Comparison of ENCODE assay signal across 9 cellular contexts in the genomic region with DNA sequence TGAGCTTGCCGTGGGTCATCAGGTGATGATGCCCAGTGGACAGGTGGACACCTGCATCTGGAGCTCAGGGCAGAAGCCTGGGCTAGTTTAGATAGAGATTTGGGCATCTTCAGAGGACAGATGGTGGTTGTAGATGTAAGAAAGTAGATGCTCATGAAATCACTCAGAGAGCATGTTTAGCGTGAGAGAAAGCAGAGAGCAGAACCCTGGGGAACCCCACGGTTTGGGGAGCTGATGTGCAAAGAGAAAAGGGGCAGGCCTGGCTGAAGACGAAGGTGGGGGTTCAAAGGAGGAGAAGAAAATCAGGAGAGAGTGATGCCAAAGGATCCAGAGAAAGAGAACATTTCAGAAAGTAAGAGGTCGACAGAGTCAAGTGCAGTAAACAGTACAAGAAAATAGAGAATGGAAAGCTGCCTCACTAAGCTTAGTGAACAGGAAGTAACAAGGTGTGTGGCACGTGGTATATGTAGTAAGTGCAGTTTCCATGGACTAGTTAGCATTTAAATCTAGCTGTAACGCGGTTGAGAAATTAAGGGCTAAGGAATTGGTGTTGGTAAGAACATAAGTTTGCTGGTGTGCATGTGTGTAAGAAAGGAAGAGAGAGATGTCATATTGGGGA.
DNase-seq lines count a peak whose midpoint lies in the region; ATAC-seq lines count a peak whose summit lies in the region.
"Had no signal": no experiment of that assay in that cellular context is flagged by ENCODE, and none has a peak within 500 bp of the region (broad histone marks: within the 10 kb centered on the region; RNA-seq: fewer than 3 reads in every experiment).

No MANE protein-coding gene starts in this region.

- H3K27ac Mint-ChIP-seq in T-helper 2 cell treated with Interferon-gamma antibody and Interleukin-4, amounts not matched to agents 5 μg/mL and 100 μg/mL, for 36 hours = peak overlapping the region; percentile 56

- peak; percentile 83 for DNase-seq in activated effector memory CD4-positive, alpha-beta T cell treated with anti-CD3 and anti-CD28 coated beads, Interleukin-2, amount 50 U/mL, for 16 hours
- no peak for DNase-seq in activated effector memory CD4-positive, alpha-beta T cell treated with Interleukin-2 at 50 U/mL for 16 hours
- DNase-seq in T-helper 2 cell treated with Interferon-gamma antibody and Interleukin-4, amounts not matched to agents 5 μg/mL and 100 μg/mL, for 36 hours (ENCODE audit: low spot score) = no peak
- peak; percentile 34 for DNase-seq in stimulated activated CD4-positive, alpha-beta T cell treated with anti-CD3 and anti-CD28 coated beads, Interleukin-4, amount 100 ng/mL, for 1 hour
- no peak for DNase-seq in NCI-H2029 (lab: John Stamatoyannopoulos, UW)
- no peak for DNase-seq in NCI-H2081 (lab: John Stamatoyannopoulos, UW)
- DNase-seq: right lobe of liver had no signal

- peak; percentile 54 for ATAC-seq in HG02759 (IDR thresholded peaks at IDR 0.05; ENCODE audit: unreplicated experiment)
- no peak for ATAC-seq in GM18870 (IDR thresholded peaks at IDR 0.05; ENCODE audit: unreplicated experiment)

- no peaks in the 10 kb centered on the region for H3K9me3 Mint-ChIP-seq in T-helper 2 cell treated with Interferon-gamma antibody and Interleukin-4, amounts not matched to agents 5 μg/mL and 100 μg/mL, for 36 hours

- H3K4me3 Mint-ChIP-seq in T-helper 2 cell treated with Interferon-gamma antibody and Interleukin-4, amounts not matched to agents 5 μg/mL and 100 μg/mL, for 36 hours = no peak overlapping the region

- no peaks in the 10 kb centered on the region for H3K27me3 Mint-ChIP-seq in T-helper 2 cell treated with Interferon-gamma antibody and Interleukin-4, amounts not matched to agents 5 μg/mL and 100 μg/mL, for 36 hours (ENCODE audit: low read depth)

- peaks cover 21% of the 10 kb centered on the region for H3K4me1 Mint-ChIP-seq in T-helper 2 cell treated with Interferon-gamma antibody and Interleukin-4, amounts not matched to agents 5 μg/mL and 100 μg/mL, for 36 hours (ENCODE audit: low read depth)

- H3K36me3 Mint-ChIP-seq in T-helper 2 cell treated with Interferon-gamma antibody and Interleukin-4, amounts not matched to agents 5 μg/mL and 100 μg/mL, for 36 hours (ENCODE audit: low read depth) = no peaks in the 10 kb centered on the region

Comparison
In these comparisons a context has a peak if more than half of its experiments do, and no peak if none do; other contexts are left out.
1. DNase-seq: peak in activated effector memory CD4-positive, alpha-beta T cell treated with anti-CD3 and anti-CD28 coated beads, Interleukin-2, amount 50 U/mL, for 16 hours (single experiment) and stimulated activated CD4-positive, alpha-beta T cell treated with anti-CD3 and anti-CD28 coated beads, Interleukin-4, amount 100 ng/mL, for 1 hour (single experiment); none in activated effector memory CD4-positive, alpha-beta T cell treated with Interleukin-2 at 50 U/mL for 16 hours (single experiment), T-helper 2 cell treated with Interferon-gamma antibody and Interleukin-4, amounts not matched to agents 5 μg/mL and 100 μg/mL, for 36 hours (single experiment), NCI-H2029 (single experiment) and NCI-H2081 (0 of 2).